ENCODE assay signal across 8 cellular contexts in the genomic region with DNA sequence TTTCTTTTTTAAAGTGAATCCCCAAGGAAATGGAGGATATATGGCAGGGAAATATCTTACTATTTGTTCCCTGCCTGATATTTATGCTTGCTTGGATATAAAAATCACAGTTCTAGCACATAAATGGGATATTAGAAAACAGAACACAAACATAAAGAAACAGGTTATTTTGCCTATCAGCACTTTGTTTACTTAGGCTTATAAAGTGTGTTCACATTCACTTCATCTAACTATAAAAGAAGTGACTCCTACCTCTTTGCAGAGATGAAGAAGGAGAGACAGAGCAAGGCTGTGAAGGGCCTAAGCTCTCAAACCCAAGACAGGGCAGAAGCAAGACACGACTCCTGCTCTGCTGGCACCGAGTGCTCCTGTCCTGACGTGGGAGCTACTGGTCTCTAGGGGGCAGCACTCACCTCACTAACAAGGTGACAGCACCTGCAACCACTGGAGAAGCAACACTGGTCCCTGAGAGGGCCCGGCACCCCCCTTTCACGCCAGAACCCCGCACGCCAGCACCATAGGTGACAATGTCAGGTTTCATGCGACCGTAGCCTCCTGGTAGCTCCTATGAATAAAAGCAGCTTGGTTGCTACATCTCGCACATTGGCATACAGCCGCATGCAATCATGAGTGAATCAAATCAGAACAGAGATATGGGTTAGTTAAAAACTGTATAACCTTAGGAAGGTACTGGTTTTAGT. TPM values are rescaled to one million over a fixed set of nuclear protein-coding genes. Genes with fewer than 3 reads are reported as not detected.
A peak's percentile ranks its signal among the peaks of the same experiment; 100 is the strongest.
DNase-seq lines count a peak whose midpoint lies in the region; ATAC-seq and TF ChIP-seq lines count a peak whose summit lies in the region.

No MANE protein-coding gene starts in this region.

- H3K4me3 ChIP-seq in Jurkat, Clone E6-1 (ENCODE audit: low read length) = no peak overlapping the region
- H3K4me3 ChIP-seq in SJCRH30 = no peak overlapping the region
- H3K4me3 ChIP-seq in sigmoid colon = no peak overlapping the region

- DNase-seq in NK-92 treated with Interleukin-12 subunit alpha and Interleukin-12 subunit beta, amount 100 ng/mL, for 24 hours (lab: John Stamatoyannopoulos, UW) = peak; percentile 19
- DNase-seq in NK-92 (lab: John Stamatoyannopoulos, UW; ENCODE audit: unreplicated experiment) (no peak), SJCRH30 (peak; percentile 49 to 64), Right ventricle myocardium superior (peak; percentile 58), sigmoid colon (peak; percentile 70)
- peak; percentile 86 for DNase-seq in Jurkat, Clone E6-1 (ENCODE audit: low read depth, low spot score)
- DNase-seq in activated naive CD4-positive, alpha-beta T cell (lab: John Stamatoyannopoulos, UW) = peak in 3 of 4 experiments; percentile 19 to 44 (median 24)

- H3K9me3 ChIP-seq in SJCRH30 (replicated peaks) (no peaks in the 10 kb centered on the region), sigmoid colon (no peaks in the 10 kb centered on the region)

- H3K36me3 ChIP-seq in SJCRH30 (peaks cover 8% of the 10 kb centered on the region; the same call in 1 of the 2 replicates), sigmoid colon (peaks cover 47 to 96% (median 48%) of the 10 kb centered on the region in 4 donors)

- WGBS in sigmoid colon, 2 donors = 41 to 53% methylated on average over 11 of the region's 11 CpGs

- ATAC-seq in Right ventricle myocardium superior (ENCODE audit: poor library complexity) = peak; percentile 45
- ATAC-seq in HG03097 (IDR thresholded peaks at IDR 0.05; ENCODE audit: low FRiP score, unreplicated experiment) = no peak

- H3K27ac ChIP-seq in SJCRH30 = no peak overlapping the region
- H3K27ac ChIP-seq in sigmoid colon = no peak overlapping the region

- H3K4me1 ChIP-seq in SJCRH30 = no peaks in the 10 kb centered on the region
- peaks cover 0 to 13% (median 3%) of the 10 kb centered on the region in 4 donors for H3K4me1 ChIP-seq in sigmoid colon

- H3K27me3 ChIP-seq in SJCRH30 = no peaks in the 10 kb centered on the region
- H3K27me3 ChIP-seq in sigmoid colon = no peaks in the 10 kb centered on the region

- no peak for TF ChIP-seq EP300 in sigmoid colon (IDR thresholded peaks at IDR 0.05)

- peak in 3 of 4 experiments; percentile 22 to 57 (median 41) for TF ChIP-seq CTCF in sigmoid colon (IDR thresholded peaks at IDR 0.05)

- intact Hi-C loops in Right ventricle myocardium superior (cut with DNase I) = loop anchor here (5.0 to 10.0 kb wide), 2 partner anchors 60 to 103 kb away; partner anchors contain the start of genes DNAAF1, HSDL1 and TAF1C
- intact Hi-C loops in sigmoid colon (cut with DNase I) = no loop called here

- TF ChIP-seq POLR2A in sigmoid colon (IDR thresholded peaks at IDR 0.05) = no peak

RNA-seq across cellular contexts. Expression of gene MBTPS1, which starts 32.0 kb away (rescaled TPM):
- 65.6 TPM for polyA plus RNA-seq in Jurkat, Clone E6-1 (2012; ENCODE audit: insufficient read depth, insufficient read length)
- 38.2 and 39.2 TPM in 2 replicates for total RNA-seq in SJCRH30 (2014; rRNA removed; shearing (Covaris generic))
- total RNA-seq in Right ventricle myocardium superior (67.3 TPM), sigmoid colon (10 to 100 TPM; 69.3 to 83.6 (median 79.3) TPM)
- 10 to 100 TPM; 13.6 to 48.7 (median 23.4) TPM for polyA plus RNA-seq in sigmoid colon

RNA-seq across cellular contexts. Expression of gene SLC38A8, which starts 42.1 kb away (rescaled TPM):
- not detected for polyA plus RNA-seq in Jurkat, Clone E6-1 (2012; ENCODE audit: insufficient read depth, insufficient read length)
- not detected in 2 replicates for total RNA-seq in SJCRH30 (2014; rRNA removed; shearing (Covaris generic))
- total RNA-seq in Right ventricle myocardium superior = 0.78 TPM
- total RNA-seq in sigmoid colon = not detected
- not detected for polyA plus RNA-seq in sigmoid colon
